In the genomic region with DNA sequence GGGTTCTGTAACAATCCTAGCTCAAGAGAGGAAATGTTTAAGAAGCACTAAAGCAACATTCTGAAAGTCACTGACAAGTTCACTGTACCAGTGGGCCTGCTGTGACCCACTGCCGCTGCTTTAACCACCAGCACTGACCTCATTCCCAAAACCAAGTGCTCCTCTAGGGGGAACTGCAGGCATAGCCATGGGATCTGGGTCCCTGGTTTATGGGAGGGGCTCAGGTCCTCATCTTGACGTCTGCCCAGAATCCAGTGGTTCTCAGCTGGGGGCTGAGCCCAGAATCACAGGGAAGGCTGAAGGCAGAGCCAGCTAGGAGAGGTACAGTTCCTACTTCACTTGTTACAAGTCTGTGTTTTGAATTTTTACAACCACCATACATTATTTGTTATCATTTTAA, we compare ENCODE assay signal across 11 cellular contexts. TPM values are rescaled to one million over a fixed set of nuclear protein-coding genes. Genes with fewer than 3 reads are reported as not detected.
A peak's percentile ranks its signal among the peaks of the same experiment; 100 is the strongest.
DNase-seq lines count a peak whose midpoint lies in the region; ATAC-seq, FAIRE-seq and TF ChIP-seq lines count a peak whose summit lies in the region.
"Had no signal": no experiment of that assay in that cellular context is flagged by ENCODE, and none has a peak within 500 bp of the region (broad histone marks: within the 10 kb centered on the region; RNA-seq: fewer than 3 reads in every experiment).

No MANE protein-coding gene starts in this region.

- H3K27ac ChIP-seq in AG04450 (ENCODE audit: low read depth, low read length) (no peak overlapping the region), K562 (ENCODE audit: extremely low read depth, low read depth, low read length) (no peak overlapping the region), layer of hippocampus (ENCODE audit: low read depth, low read length) (peak overlapping the region; percentile 39)

- TF ChIP-seq CTCF in AG04450 (IDR thresholded peaks at IDR 0.05; ENCODE audit: low read depth, low read length) (peak; percentile 44), K562 (IDR thresholded peaks at IDR 0.05 in 2 of 3, conservative IDR thresholded peaks at IDR 0.05 in 1 of 3; ENCODE audit: insufficient read depth in 2 of 3, low read depth in 1 of 3, low read length in 3 of 3) (peak; percentile 50 to 71 (median 56); a peak in 5 of 6 replicates)

- FAIRE-seq in HTR-8/SVneo (lab: Jason Lieb, UNC) (no peak), K562 (lab: Jason Lieb, UNC) (peak; percentile 78)

- no peaks in the 10 kb centered on the region for H3K36me3 ChIP-seq in K562 (ENCODE audit: control insufficient read depth, insufficient read depth, low read length)

- DNase-seq in AG04450 (ENCODE audit: low read depth, low spot score) (no peak), HTR-8/SVneo (ENCODE audit: insufficient read length, low spot score) (peak; percentile 32), K562 (ENCODE audit: extremely low read depth in 1 of 4, low spot score in 3 of 4) (peak; percentile 47 to 58 (median 54)), NCI-H2196 treated with DMSO at 0.1 percent for 48 hours (lab: John Stamatoyannopoulos, UW; ENCODE audit: unreplicated experiment) (no peak), mucosa of gallbladder (ENCODE audit: low spot score) (no peak)
- no peak for DNase-seq in activated CD4-positive, CD25-positive, alpha-beta regulatory T cell treated with anti-CD3 and anti-CD28 coated beads, Interleukin-2, amount 50 U/mL, for 72 hours
- DNase-seq: DMS79, MM.1S had no signal

- no peak overlapping the region for H3K9ac ChIP-seq in K562 (ENCODE audit: insufficient read depth in 1 of 2, low read depth in 2 of 2, low read length in 2 of 2)

- H3K27me3 ChIP-seq in AG04450 (ENCODE audit: control insufficient read depth, insufficient read depth, low read length) (no peaks in the 10 kb centered on the region), K562 (ENCODE audit: control insufficient read depth in 2 of 2, insufficient read depth in 2 of 2, low read length in 2 of 2) (peaks cover 3 to 8% of the 10 kb centered on the region in 2 experiments; a peak in 3 of 5 replicates), layer of hippocampus (ENCODE audit: control insufficient read depth, insufficient read depth, low read length) (no peaks in the 10 kb centered on the region)

- no peaks in the 10 kb centered on the region for H3K9me1 ChIP-seq in K562 (ENCODE audit: control insufficient read depth, insufficient read depth, low read length)

- peak; percentile 90 for ATAC-seq in K562
- ATAC-seq in GM21381 (IDR thresholded peaks at IDR 0.05; ENCODE audit: unreplicated experiment): no peak

- CTCF ChIA-PET in AG04450 (lab: Charles Lee): interaction anchor here (0.7 to 1.6 kb wide), 10 partner anchors 9 to 436 kb away, joined by 3 to 7 read pairs (median 4); no protein-coding TSS in a partner anchor
- CTCF ChIA-PET in K562 (lab: Yijun Ruan, JAX; ENCODE audit: low intra/inter-chr PET ratio): interaction anchor here (0.6 to 1.3 kb wide), 3 partner anchors 147 to 225 kb away, joined by 3 to 5 read pairs (median 3); no protein-coding TSS in a partner anchor

- peaks cover 7 to 9% of the 10 kb centered on the region in 2 experiments; a peak in 3 of 5 replicates for H3K4me1 ChIP-seq in K562 (replicated peaks in 1 of 2; ENCODE audit: control insufficient read depth in 2 of 2, insufficient read depth in 2 of 2, low read length in 2 of 2)

- peak; percentile 36 to 68 for TF ChIP-seq RAD21 in K562 (CRISPR knock-in tag; conservative IDR thresholded peaks at IDR 0.05 in 1 of 2, IDR thresholded peaks at IDR 0.05 in 1 of 2)

- POLR2A ChIA-PET in AG04450 (lab: Yijun Ruan, JAX): no interaction called here
- POLR2A ChIA-PET in K562 (lab: Yijun Ruan, JAX): interaction anchor here (0.6 to 1.2 kb wide), 3 partner anchors 63 to 823 kb away, joined by 3 read pairs; a partner anchor contains a TSS

- WGBS in K562 (ENCODE audit: insufficient coverage, low coverage, missing lambda C conversion rate): 17% methylated on average over 2 of the region's 2 CpGs

- no peak for TF ChIP-seq EP300 in K562 (IDR thresholded peaks at IDR 0.05; ENCODE audit: low read length)

- intact Hi-C loops in K562 (cut with micrococcal nuclease): loop anchor here (2.0 to 5.0 kb wide), 5 partner anchors 49 to 226 kb away; no protein-coding TSS in a partner anchor

- no peaks in the 10 kb centered on the region for H3K9me3 ChIP-seq in AG04450 (ENCODE audit: control insufficient read depth, insufficient read depth, low read length)
- H3K9me3 ChIP-seq in K562 (replicated peaks; ENCODE audit: control insufficient read depth, insufficient read depth, low read depth, low read length): no peaks in the 10 kb centered on the region

- peak overlapping the region; percentile 54 for H2AFZ ChIP-seq in K562 (ENCODE audit: low read depth, low read length)

- in situ Hi-C loops in K562 (cut with MboI): no loop called here

- BruUV-seq in K562 (replicated peaks; lab: Mats Ljungman, UMichigan): no TSS peak

- TF ChIP-seq POLR2A in K562 (conservative IDR thresholded peaks at IDR 0.05): no peak

- H4K20me1 ChIP-seq in K562 (replicated peaks; ENCODE audit: control insufficient read depth, insufficient read depth, low read length): no peaks in the 10 kb centered on the region

- H3K4me3 ChIP-seq in AG04450 (ENCODE audit: low read depth, low read length) (no peak overlapping the region), K562 (no peak overlapping the region)
- H3K4me3 ChIP-seq: coronary artery had no signal

- H3K4me2 ChIP-seq in K562 (ENCODE audit: insufficient read depth, low read length): no peak overlapping the region

- H3K79me2 ChIP-seq in K562 (ENCODE audit: control insufficient read depth, insufficient read depth, low read length): no peaks in the 10 kb centered on the region

TF ChIP-seq in K562, 482 proteins besides CTCF, POLR2A, EP300 and RAD21:
- no peak for TF ChIP-seq SMAD1 (IDR thresholded peaks at IDR 0.05; ENCODE audit: low read depth, low read length, partially characterized antibody)
- peak in 1 of 2 experiments; percentile 74; a peak in 2 of 4 replicates for TF ChIP-seq MAZ (CRISPR knock-in tag; conservative IDR thresholded peaks at IDR 0.05 in 1 of 2, IDR thresholded peaks at IDR 0.05 in 1 of 2)
- TF ChIP-seq RCOR1 (IDR thresholded peaks at IDR 0.05; ENCODE audit: borderline replicate concordance in 1 of 2, low read depth in 2 of 2, low read length in 2 of 2): 0 out of 4 replicates have a peak, but pooled peaks of 1 of the 2 experiments have one; percentile 11
- no peak for TF ChIP-seq CREM (IDR thresholded peaks at IDR 0.05; ENCODE audit: low read depth)
- TF ChIP-seq CTBP1 (IDR thresholded peaks at IDR 0.05; ENCODE audit: borderline replicate concordance): peak; percentile 14; the same call in 1 of the 2 replicates

RNA-seq across cellular contexts. Expression of a gene that starts 36.1 kb away (rescaled TPM):
- polyA plus RNA-seq in AG04450 (2011; rRNA removed) (5.4 and 6.3 TPM in 2 replicates), K562 (2011; rRNA removed) (5.4 and 8.1 TPM in 2 replicates), K562 (2014; fragmentation: Illumina TruSeq; extraction: Trizol) (3.6 and 6.2 TPM in 2 replicates), K562 (2014; fragmentation: Nextera tagmentation; extraction: Ambion mirVana) (1 to 10 TPM in 1 of 2 experiments, under 1 TPM in 1; 0.13 to 1.1 TPM), K562 (2014; rRNA removed) (9.9 and 10.4 TPM in 2 replicates)
- polyA minus RNA-seq in AG04450 (2011; rRNA and poly(A)+ RNA removed): 4.6 and 5.7 TPM in 2 replicates
- total RNA-seq in K562 (2011; cell fraction: chromatin; rRNA removed; ENCODE audit: low replicate concordance): 9.0 and 31.6 TPM in 2 replicates
- 24.8 and 24.9 TPM in 2 replicates for total RNA-seq in K562 (2011; cell fraction: nucleolus; rRNA removed)
- 12.1 and 16.1 TPM in 2 replicates for total RNA-seq in K562 (2011; cell fraction: nucleoplasm; rRNA removed)
- total RNA-seq in K562 (2014; rRNA removed) (9.7 and 12.6 TPM in 2 replicates), K562 (2014; rRNA removed; fragmentation: Illumina TruSeq; extraction: Trizol) (1.6 and 2.4 TPM in 2 replicates), K562 (2015; rRNA removed; fragmentation: Illumina TruSeq; extraction: Trizol) (5.2 and 6.7 TPM in 2 replicates), K562 (2021) (10.3 and 12.9 TPM in 2 replicates), mucosa of gallbladder (25.0 TPM)
- 7.3 and 17.7 TPM in 2 replicates for polyA plus RNA-seq in K562 (2011; cell fraction: cytosol; rRNA removed)
- polyA plus RNA-seq in K562 (2011; cell fraction: nucleus; rRNA removed): 22.0 and 29.9 TPM in 2 replicates
- 6.4 and 7.8 TPM in 2 replicates for polyA plus RNA-seq in K562 (2012)
- polyA minus RNA-seq in K562 (2011; rRNA and poly(A)+ RNA removed): 2.7 and 2.9 TPM in 2 replicates
- 6.7 and 7.1 TPM in 2 replicates for polyA minus RNA-seq in K562 (2011; cell fraction: cytosol; rRNA and poly(A)+ RNA removed)
- polyA minus RNA-seq in K562 (2011; cell fraction: nucleus; rRNA and poly(A)+ RNA removed): 8.3 and 8.9 TPM in 2 replicates

Comparison
In these comparisons a context has a peak if more than half of its experiments do, and no peak if none do; other contexts are left out.
1. DNase-seq: peak in HTR-8/SVneo (single experiment) and K562 (4 of 4); none in AG04450 (single experiment), activated CD4-positive, CD25-positive, alpha-beta regulatory T cell treated with anti-CD3 and anti-CD28 coated beads, Interleukin-2, amount 50 U/mL, for 72 hours (single experiment), NCI-H2196 treated with DMSO at 0.1 percent for 48 hours (single experiment) and mucosa of gallbladder (single experiment).